In genomic region chr10:72260215-72260587, GRCh38 we compare ENCODE assay signal across 1 cellular context.
TF ChIP-seq lines count a peak whose summit lies in the region.

No MANE protein-coding gene starts in this region.

TF ChIP-seq in K562, 482 proteins besides CTCF, POLR2A, EP300 and RAD21 (continued from another document and continues in another):
- no peak for TF ChIP-seq ZNF592 (IDR thresholded peaks at IDR 0.05)
- no peak for TF ChIP-seq TEAD4 (IDR thresholded peaks at IDR 0.05; ENCODE audit: low read length)
- no peak for TF ChIP-seq TEAD4 (CRISPR knock-in tag; IDR thresholded peaks at IDR 0.05; ENCODE audit: borderline replicate concordance)
- no peak for TF ChIP-seq BCLAF1 (IDR thresholded peaks at IDR 0.05; ENCODE audit: borderline replicate concordance in 1 of 2, control insufficient read depth in 1 of 2, low read depth in 2 of 2, low read length in 1 of 2)
- TF ChIP-seq NR2F6 (CRISPR knock-in tag; IDR thresholded peaks at IDR 0.05), result no peak
- TF ChIP-seq NBN (IDR thresholded peaks at IDR 0.05; ENCODE audit: low read depth), result no peak; the same call in 1 of the 2 replicates
- no peak; the same call in 1 of the 2 replicates for TF ChIP-seq NFRKB (IDR thresholded peaks at IDR 0.05; ENCODE audit: low read depth)
- no peak for TF ChIP-seq SIN3B (IDR thresholded peaks at IDR 0.05; ENCODE audit: low read depth)
- no peak for TF ChIP-seq HINFP (tag; conservative IDR thresholded peaks at IDR 0.05; ENCODE audit: low read depth)
- TF ChIP-seq ZBTB7A (IDR thresholded peaks at IDR 0.05; ENCODE audit: borderline replicate concordance, control insufficient read depth, low read depth, low read length), result no peak
- TF ChIP-seq KAT2B (IDR thresholded peaks at IDR 0.05; ENCODE audit: low read depth, low read length), result no peak
- TF ChIP-seq HNRNPLL (IDR thresholded peaks at IDR 0.05; ENCODE audit: low read depth, low read length, poor library complexity, severe bottlenecking), result no peak
- TF ChIP-seq CREB3 (tag; conservative IDR thresholded peaks at IDR 0.05; ENCODE audit: low read depth), result peak; percentile 87; the same call in 1 of the 2 replicates
- TF ChIP-seq ILK (tag; IDR thresholded peaks at IDR 0.05; ENCODE audit: borderline replicate concordance, low read depth), result no peak
- TF ChIP-seq HDAC1 (IDR thresholded peaks at IDR 0.05), result no peak
- TF ChIP-seq ZBTB26 (CRISPR knock-in tag; IDR thresholded peaks at IDR 0.05), result no peak
- TF ChIP-seq HDAC6 (IDR thresholded peaks at IDR 0.05; ENCODE audit: low read depth, low read length), result no peak
- 0 out of 2 replicates have a peak, but pooled peaks have one; percentile 43 for TF ChIP-seq ZNF449 (CRISPR knock-in tag; IDR thresholded peaks at IDR 0.05)
- TF ChIP-seq ZMIZ1 (IDR thresholded peaks at IDR 0.05; ENCODE audit: low read depth in 2 of 2, low read length in 2 of 2), result no peak
- TF ChIP-seq ZNF232 (CRISPR knock-in tag; IDR thresholded peaks at IDR 0.05), result no peak
- no peak for TF ChIP-seq FOXM1 (IDR thresholded peaks at IDR 0.05; ENCODE audit: low read depth)
- TF ChIP-seq FOXM1 (CRISPR knock-in tag; IDR thresholded peaks at IDR 0.05; ENCODE audit: low read depth), result no peak
- TF ChIP-seq MTA1 (IDR thresholded peaks at IDR 0.05; ENCODE audit: borderline replicate concordance), result no peak
- TF ChIP-seq RBM14 (IDR thresholded peaks at IDR 0.05; ENCODE audit: borderline replicate concordance, insufficient read depth, low read depth, low read length), result no peak
- peak; percentile 85 for TF ChIP-seq E2F3 (CRISPR knock-in tag; IDR thresholded peaks at IDR 0.05)
- no peak for TF ChIP-seq DIDO1 (tag; IDR thresholded peaks at IDR 0.05; ENCODE audit: low read depth)
- TF ChIP-seq ZNF165 (CRISPR knock-in tag; IDR thresholded peaks at IDR 0.05; ENCODE audit: borderline replicate concordance), result peak; percentile 94; the same call in 1 of the 2 replicates
- TF ChIP-seq PREB (CRISPR knock-in tag; IDR thresholded peaks at IDR 0.05), result 0 out of 2 replicates have a peak, but pooled peaks have one; percentile 75
- peak; percentile 24; the same call in 1 of the 2 replicates for TF ChIP-seq TFE3 (CRISPR knock-in tag; IDR thresholded peaks at IDR 0.05)
- 0 out of 2 replicates have a peak, but pooled peaks have one; percentile 9 for TF ChIP-seq KAT7 (CRISPR knock-in tag; IDR thresholded peaks at IDR 0.05; ENCODE audit: borderline replicate concordance)
- no peak; the same call in 1 of the 2 replicates for TF ChIP-seq HBP1 (CRISPR knock-in tag; IDR thresholded peaks at IDR 0.05)
- TF ChIP-seq ZNF655 (CRISPR knock-in tag; IDR thresholded peaks at IDR 0.05), result no peak
- TF ChIP-seq SMARCA5 (IDR thresholded peaks at IDR 0.05), result no peak
- no peak for TF ChIP-seq BRCA1 (IDR thresholded peaks at IDR 0.05)
- TF ChIP-seq BRCA1 (CRISPR knock-in tag; IDR thresholded peaks at IDR 0.05), result no peak
- TF ChIP-seq CAMTA2 (CRISPR knock-in tag; conservative IDR thresholded peaks at IDR 0.05), result no peak
